18 cellular contexts compared by ENCODE assay signal in the genomic region with DNA sequence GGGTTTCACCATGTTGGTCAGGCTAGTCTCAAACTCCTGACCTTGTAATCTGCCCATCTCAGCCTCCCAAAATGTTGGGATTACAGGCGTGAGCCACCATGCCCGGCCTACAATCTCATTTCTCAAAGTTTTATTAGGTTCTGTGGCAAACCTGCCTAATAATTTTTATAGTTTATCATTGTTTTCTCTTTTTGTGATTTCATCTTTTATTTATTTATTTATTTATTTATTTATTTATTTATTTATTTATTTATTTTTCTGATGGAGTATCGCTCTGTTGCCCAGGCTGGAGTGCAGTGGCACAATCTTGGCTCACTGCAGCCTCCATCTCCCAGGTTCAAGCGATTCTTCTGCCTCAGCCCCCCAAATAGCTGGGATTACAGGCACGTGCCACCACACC. TPM values are rescaled to one million over a fixed set of nuclear protein-coding genes. Genes with fewer than 3 reads are reported as not detected.
"Had no signal": no experiment of that assay in that cellular context is flagged by ENCODE, and none has a peak within 500 bp of the region (broad histone marks: within the 10 kb centered on the region; RNA-seq: fewer than 3 reads in every experiment).

No MANE protein-coding gene starts in this region.

RNA-seq across cellular contexts. Expression of gene THEM5, which starts 31.4 kb away (rescaled TPM):
- total RNA-seq: naive thymus-derived CD8-positive, alpha-beta T cell; natural killer cell treated with Interleukin-12 subunit alpha and Interleukin-12 subunit beta and Interleukin-15 and Interleukin-18, amount 100 ng/mL, for 72 hours; neural crest cell; omental fat pad; osteocyte; posterior vena cava; prostate gland; pulmonary artery endothelial cell; right atrium auricular region; sciatic nerve; testis; transverse colon; upper lobe of right lung; urinary bladder; uterus had no signal
- polyA plus RNA-seq: naive thymus-derived CD8-positive, alpha-beta T cell; pancreas; spleen; urinary bladder had no signal

RNA-seq across cellular contexts. Expression of gene C2CD4D, which starts 45.3 kb away (rescaled TPM):
- total RNA-seq: osteocyte, posterior vena cava, right atrium auricular region, smooth muscle cell, transverse colon, urinary bladder, uterus had no signal
- polyA plus RNA-seq: smooth muscle cell had no signal

RNA-seq across cellular contexts. Expression of gene RORC, which starts 53.3 kb away (rescaled TPM):
- total RNA-seq: naive thymus-derived CD8-positive, alpha-beta T cell; osteocyte; posterior vena cava; pulmonary artery endothelial cell; smooth muscle cell had no signal
- polyA plus RNA-seq: smooth muscle cell had no signal
